In genomic region chr22:49582671-49583070, GRCh38 we compare ENCODE assay signal across 26 cellular contexts.
"Had no signal": no experiment of that assay in that cellular context is flagged by ENCODE, and none has a peak within 500 bp of the region (broad histone marks: within the 10 kb centered on the region; RNA-seq: fewer than 3 reads in every experiment).

No MANE protein-coding gene starts in this region.

- DNase-seq: activated CD4-positive, alpha-beta memory T cell treated with anti-CD3 and anti-CD28 coated beads, Interleukin-2, amount 10 ng/mL, durations not matched to agents 7 days and 5 days; activated CD4-positive, alpha-beta T cell treated with anti-CD3 and anti-CD28 coated beads for 1 hour; activated CD4-positive, alpha-beta T cell treated with anti-CD3 and anti-CD28 coated beads, Interleukin-2, amount 10 ng/mL, durations not matched to agents 7 days and 5 days; activated naive CD4-positive, alpha-beta T cell treated with Interleukin-2 at 50 U/mL for 16 hours; activated naive CD8-positive, alpha-beta T cell treated with anti-CD3 and anti-CD28 coated beads for 36 hours; activated T-cell treated with anti-CD3 and anti-CD28 coated beads, Interleukin-2, amount 50 U/mL, for 72 hours; cerebellar nuclear complex; colonic mucosa; effector CD8-positive, alpha-beta T cell; left ventricle myocardium superior; mammary epithelial cell; natural killer cell; pancreas; retina; sigmoid colon; small intestine; stimulated activated CD4-positive, alpha-beta T cell treated with anti-CD3 and anti-CD28 coated beads, Interleukin-4, amount 100 ng/mL, for 24 hours; T-helper 17 cell; T1000 had no signal

- H3K4me3 ChIP-seq: adrenal gland, ascending aorta, cardiac muscle cell, colonic mucosa, pancreas, prostate gland, sigmoid colon, tibial nerve had no signal

- H3K27ac ChIP-seq: adrenal gland, ascending aorta, cardiac muscle cell, colonic mucosa, neutrophil, pancreas, prostate gland, sigmoid colon, tibial nerve had no signal

- H3K4me1 ChIP-seq: adrenal gland, ascending aorta, colonic mucosa, pancreas, prostate gland, sigmoid colon, tibial nerve had no signal

- ATAC-seq: activated T-cell treated with anti-CD3 and anti-CD28 coated beads, Interleukin-2, amount 50 U/mL, for 72 hours; left ventricle myocardium superior; natural killer cell; pancreas; stimulated activated memory B cell treated with anti-CD40 and anti-IgM and Interleukin-4, amounts not matched to agents 10 μg/mL and 1 μg/mL and 100 μg/mL, for 72 hours; T-helper 17 cell had no signal

- H3K27me3 ChIP-seq: adrenal gland, ascending aorta, cardiac muscle cell, colonic mucosa, neutrophil, pancreas, tibial nerve had no signal

- H3K9me3 ChIP-seq: adrenal gland, ascending aorta, colonic mucosa, neutrophil, pancreas, prostate gland had no signal

- H3K36me3 ChIP-seq: adrenal gland, ascending aorta, cardiac muscle cell, colonic mucosa, neutrophil, pancreas, prostate gland, sigmoid colon, tibial nerve had no signal
